In genomic region chr3:46280105-46280797, GRCh38 we compare ENCODE assay signal across 10 cellular contexts.
DNase-seq lines count a peak whose midpoint lies in the region; ATAC-seq, FAIRE-seq and TF ChIP-seq lines count a peak whose summit lies in the region.
"Had no signal": no experiment of that assay in that cellular context is flagged by ENCODE, and none has a peak within 500 bp of the region (broad histone marks: within the 10 kb centered on the region; RNA-seq: fewer than 3 reads in every experiment).

No MANE protein-coding gene starts in this region.

- no peak for FAIRE-seq in GM19239 (lab: Jason Lieb, UNC)

- ATAC-seq in GM21526 (IDR thresholded peaks at IDR 0.05; ENCODE audit: low FRiP score, unreplicated experiment) (no peak), HG03521 (IDR thresholded peaks at IDR 0.05; ENCODE audit: unreplicated experiment) (no peak)

- no peak for TF ChIP-seq RAD21 in Ishikawa (IDR thresholded peaks at IDR 0.05; ENCODE audit: low read depth)

- peak; percentile 74 for DNase-seq in activated CD4-positive, alpha-beta T cell treated with anti-CD3 and anti-CD28 coated beads for 48 hours
- DNase-seq in effector CD4-positive, alpha-beta T cell: peak; percentile 35
- DNase-seq in stimulated activated CD4-positive, alpha-beta T cell treated with anti-CD3 and anti-CD28 coated beads, Interleukin-2, amount 100 ng/mL, for 24 hours: peak; percentile 40 to 61
- no peak for DNase-seq in GM19239 (ENCODE audit: insufficient read length, low spot score)
- no peak for DNase-seq in NCI-H187 (lab: John Stamatoyannopoulos, UW)
- DNase-seq: Kasumi-1, naive B cell had no signal

- TF ChIP-seq EP300 in Ishikawa (IDR thresholded peaks at IDR 0.05; ENCODE audit: borderline replicate concordance): no peak

TF ChIP-seq in Ishikawa, 13 proteins besides CTCF, POLR2A, EP300 and RAD21:
- TF ChIP-seq TAF1 (IDR thresholded peaks at IDR 0.05; ENCODE audit: low read depth): no peak
- TF ChIP-seq NFIC (IDR thresholded peaks at IDR 0.05): 0 out of 2 replicates have a peak, but pooled peaks have one; percentile 22
- TF ChIP-seq ZBTB7A (IDR thresholded peaks at IDR 0.05; ENCODE audit: low read depth): no peak

Comparison
In these comparisons a context has a peak if more than half of its experiments do, and no peak if none do; other contexts are left out.
1. DNase-seq: peak in activated CD4-positive, alpha-beta T cell treated with anti-CD3 and anti-CD28 coated beads for 48 hours (single experiment), effector CD4-positive, alpha-beta T cell (single experiment) and stimulated activated CD4-positive, alpha-beta T cell treated with anti-CD3 and anti-CD28 coated beads, Interleukin-2, amount 100 ng/mL, for 24 hours (2 of 2); none in GM19239 (single experiment) and NCI-H187 (0 of 2).